In genomic region chr3:150069158-150069536, GRCh38 we compare ENCODE assay signal across 28 cellular contexts.
DNase-seq lines count a peak whose midpoint lies in the region; ATAC-seq and TF ChIP-seq lines count a peak whose summit lies in the region.
"Had no signal": no experiment of that assay in that cellular context is flagged by ENCODE, and none has a peak within 500 bp of the region (broad histone marks: within the 10 kb centered on the region; RNA-seq: fewer than 3 reads in every experiment).

No MANE protein-coding gene starts in this region.

- peak; percentile 37 for DNase-seq in EL
- DNase-seq in NCI-H2171 treated with DMSO at 0.1 percent for 48 hours (lab: John Stamatoyannopoulos, UW), result peak; percentile 78
- peak; percentile 21 for DNase-seq in ecto neural progenitor cell (ENCODE audit: low spot score)
- DNase-seq in NCI-H128 (lab: John Stamatoyannopoulos, UW; ENCODE audit: unreplicated experiment), result no peak
- DNase-seq in activated T-cell treated with anti-CD3 and anti-CD28 coated beads, Interleukin-2, amount 50 U/mL, for 4 hours, result no peak
- no peak for DNase-seq in right atrium auricular region (ENCODE audit: low spot score)
- DNase-seq: activated CD4-positive, alpha-beta T cell treated with anti-CD3 and anti-CD28 coated beads for 4 hours; activated gamma-delta T cell treated with Interleukin-2 at 50 U/mL for 16 hours; activated T-cell treated with anti-CD3 and anti-CD28 coated beads, Interleukin-2, amount 50 U/mL, for 24 hours; Caco-2; DND-41; HFFc6; Kasumi-1; left cardiac atrium; NCI-H187; NCI-H226; Right ventricle myocardium superior; stimulated activated CD4-positive, alpha-beta T cell treated with anti-CD3 and anti-CD28 coated beads, Interleukin-4, amount 100 ng/mL, for 4 hours; substantia nigra; upper lobe of right lung had no signal

- H2AFZ ChIP-seq in neural cell (ENCODE audit: low read depth, low read length), result no peak overlapping the region
- H2AFZ ChIP-seq: parathyroid adenoma had no signal

- H3K79me2 ChIP-seq in neural cell (replicated peaks; ENCODE audit: insufficient read depth, low read length), result no peaks in the 10 kb centered on the region
- H3K79me2 ChIP-seq: parathyroid adenoma had no signal

- no peak for ATAC-seq in HG03354 (IDR thresholded peaks at IDR 0.05; ENCODE audit: poor library complexity, severe bottlenecking, unreplicated experiment)
- no peak for ATAC-seq in activated T-cell treated with anti-CD3 and anti-CD28 coated beads, Interleukin-2, amount 50 U/mL, for 4 hours
- ATAC-seq: HepG2; left cardiac atrium; sciatic nerve; stimulated activated memory B cell treated with anti-CD40 and anti-IgM and Interleukin-4, amounts not matched to agents 10 μg/mL and 1 μg/mL and 100 μg/mL, for 72 hours; upper lobe of right lung had no signal

- H4K20me1 ChIP-seq in neural cell (ENCODE audit: insufficient read depth), result no peaks in the 10 kb centered on the region
- H4K20me1 ChIP-seq: BLaER1 had no signal

- H3K9me3 ChIP-seq in neural cell (ENCODE audit: low read length), result no peaks in the 10 kb centered on the region
- H3K9me3 ChIP-seq in right atrium auricular region, result no peaks in the 10 kb centered on the region
- H3K9me3 ChIP-seq: BLaER1, Caco-2, upper lobe of right lung had no signal

- TF ChIP-seq CTCF in neural cell (IDR thresholded peaks at IDR 0.05; ENCODE audit: poor library complexity, severe bottlenecking) (no peak), right atrium auricular region (IDR thresholded peaks at IDR 0.05) (no peak)

- H3K36me3 Mint-ChIP-seq in activated T-cell treated with anti-CD3 and anti-CD28 coated beads, Interleukin-2, amount 50 U/mL, for 4 hours (ENCODE audit: insufficient read depth), result no peaks in the 10 kb centered on the region
- H3K36me3 Mint-ChIP-seq: stimulated activated memory B cell treated with anti-CD40 and anti-IgM and Interleukin-4, amounts not matched to agents 10 μg/mL and 1 μg/mL and 100 μg/mL, for 72 hours had no signal

- H3K27me3 ChIP-seq in neural cell (ENCODE audit: insufficient read depth, low read depth, low read length), result no peaks in the 10 kb centered on the region
- no peaks in the 10 kb centered on the region for H3K27me3 ChIP-seq in right atrium auricular region
- H3K27me3 ChIP-seq: BLaER1 had no signal

- H3K9ac ChIP-seq in neural cell (ENCODE audit: low read length), result no peak overlapping the region
- H3K9ac ChIP-seq: BLaER1, parathyroid adenoma had no signal

- H3F3A ChIP-seq in neural cell (ENCODE audit: insufficient read depth, low read length, poor library complexity, severe bottlenecking), result no peaks in the 10 kb centered on the region

- no peak for TF ChIP-seq RAD21 in neural cell (conservative IDR thresholded peaks at IDR 0.05)

- no peak for TF ChIP-seq EP300 in neural cell (conservative IDR thresholded peaks at IDR 0.05; ENCODE audit: poor library complexity, severe bottlenecking)

- peaks cover 21% of the 10 kb centered on the region for H3K27me3 Mint-ChIP-seq in activated T-cell treated with anti-CD3 and anti-CD28 coated beads, Interleukin-2, amount 50 U/mL, for 4 hours (ENCODE audit: low read depth)

- H3K4me3 Mint-ChIP-seq in activated T-cell treated with anti-CD3 and anti-CD28 coated beads, Interleukin-2, amount 50 U/mL, for 4 hours, result no peak overlapping the region
- H3K4me3 Mint-ChIP-seq: activated T-cell treated with anti-CD3 and anti-CD28 coated beads, Interleukin-2, amount 50 U/mL, for 24 hours; HFFc6; neural crest cell; stimulated activated memory B cell treated with anti-CD40 and anti-IgM and Interleukin-4, amounts not matched to agents 10 μg/mL and 1 μg/mL and 100 μg/mL, for 72 hours had no signal

- no peaks in the 10 kb centered on the region for H3K9me2 ChIP-seq in neural cell (ENCODE audit: insufficient read depth, low read length)

- no peak overlapping the region for H3K4me2 ChIP-seq in neural cell (ENCODE audit: low read length)
- H3K4me2 ChIP-seq: BLaER1 had no signal

- H3K4me3 ChIP-seq in neural cell (ENCODE audit: low read length), result no peak overlapping the region
- H3K4me3 ChIP-seq in right atrium auricular region, result no peak overlapping the region
- H3K4me3 ChIP-seq: BLaER1, upper lobe of right lung had no signal

- H3K27ac ChIP-seq in neural cell (ENCODE audit: low read length) (no peak overlapping the region), right atrium auricular region (no peak overlapping the region)
- H3K27ac ChIP-seq: BLaER1, parathyroid adenoma, upper lobe of right lung had no signal

- H3K4me1 Mint-ChIP-seq in activated T-cell treated with anti-CD3 and anti-CD28 coated beads, Interleukin-2, amount 50 U/mL, for 4 hours (ENCODE audit: low read depth), result no peaks in the 10 kb centered on the region

- H3K36me3 ChIP-seq in neural cell (ENCODE audit: insufficient read depth, low read length) (no peaks in the 10 kb centered on the region), right atrium auricular region (no peaks in the 10 kb centered on the region)
- H3K36me3 ChIP-seq: BLaER1, upper lobe of right lung had no signal

- no peaks in the 10 kb centered on the region for H3K9me3 Mint-ChIP-seq in activated T-cell treated with anti-CD3 and anti-CD28 coated beads, Interleukin-2, amount 50 U/mL, for 4 hours
- H3K9me3 Mint-ChIP-seq: activated T-cell treated with anti-CD3 and anti-CD28 coated beads, Interleukin-2, amount 50 U/mL, for 24 hours; HFFc6; neural crest cell; stimulated activated memory B cell treated with anti-CD40 and anti-IgM and Interleukin-4, amounts not matched to agents 10 μg/mL and 1 μg/mL and 100 μg/mL, for 72 hours had no signal

- no peaks in the 10 kb centered on the region for H3K4me1 ChIP-seq in right atrium auricular region
- H3K4me1 ChIP-seq: BLaER1, Caco-2, parathyroid adenoma, upper lobe of right lung had no signal

TF ChIP-seq in neural cell, 6 proteins besides CTCF, POLR2A, EP300 and RAD21:
- peak; percentile 17 for TF ChIP-seq POLR2AphosphoS5 (IDR thresholded peaks at IDR 0.05)
- TF ChIP-seq REST (IDR thresholded peaks at IDR 0.05; ENCODE audit: borderline replicate concordance), result no peak
TF ChIP-seq in neural cell: peak in this region for 1.

Comparison
In these comparisons a context has a peak if more than half of its experiments do, and no peak if none do; other contexts are left out.
1. DNase-seq: peak in EL (single experiment), NCI-H2171 treated with DMSO at 0.1 percent for 48 hours (single experiment) and ecto neural progenitor cell (single experiment); none in NCI-H128 (single experiment), activated T-cell treated with anti-CD3 and anti-CD28 coated beads, Interleukin-2, amount 50 U/mL, for 4 hours (single experiment) and right atrium auricular region (single experiment).